In the genomic region with DNA sequence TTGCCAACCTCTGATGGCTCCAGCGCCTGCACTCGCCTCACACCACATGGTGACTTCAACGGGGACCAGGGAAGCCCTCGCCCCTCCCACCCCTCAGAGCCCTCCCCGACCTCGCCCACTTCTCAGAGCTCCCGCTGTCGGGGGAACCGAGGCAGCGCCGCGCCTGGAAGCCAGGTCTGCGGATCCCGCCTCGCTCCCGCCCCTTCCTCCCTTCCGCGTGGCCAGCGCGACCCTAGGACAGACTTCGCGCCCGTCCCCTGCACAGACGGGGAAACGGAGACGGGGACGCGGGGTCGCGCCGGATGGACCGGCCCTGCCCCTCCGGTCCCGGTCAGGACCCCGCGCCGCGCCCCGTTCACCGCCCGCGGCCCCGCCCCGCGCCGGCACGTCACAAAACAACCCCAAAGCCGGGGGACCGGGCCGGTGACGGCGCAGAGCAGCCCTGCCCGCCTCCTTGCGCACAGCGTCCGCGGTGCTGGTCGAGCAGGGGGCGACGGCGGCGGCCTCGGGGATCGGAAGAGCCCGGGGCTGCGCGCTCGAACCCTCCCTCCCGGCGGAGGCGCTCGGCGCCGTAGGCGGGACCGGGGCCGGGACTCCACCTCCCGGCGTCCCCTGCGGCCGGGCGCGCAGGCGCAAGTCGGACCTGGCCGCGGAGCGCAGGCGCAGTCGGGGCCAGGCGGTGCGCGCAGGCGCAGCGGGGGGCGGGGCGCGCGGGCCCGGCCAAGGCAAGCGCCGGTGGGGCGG, we compare ENCODE assay signal across 8 cellular contexts. TPM values are rescaled to one million over a fixed set of nuclear protein-coding genes. Genes with fewer than 3 reads are reported as not detected.
DNase-seq lines count a peak whose midpoint lies in the region; ATAC-seq and TF ChIP-seq lines count a peak whose summit lies in the region.

No MANE protein-coding gene starts in this region.

- H3K4me3 ChIP-seq in duodenal mucosa (ENCODE audit: low read depth in 1 of 2, low read length in 2 of 2) (peak overlapping the region; percentile 66 to 73), lower lobe of right lung (peak overlapping the region; percentile 99)

- H3K9me3 ChIP-seq in duodenal mucosa (ENCODE audit: control insufficient read depth in 1 of 2, low read length in 2 of 2) (no peaks in the 10 kb centered on the region), lower lobe of right lung (no peaks in the 10 kb centered on the region)

- H3K4me1 ChIP-seq in duodenal mucosa (ENCODE audit: control insufficient read depth in 1 of 2, insufficient read depth in 2 of 2, low read length in 2 of 2) (peaks cover 12 to 14% of the 10 kb centered on the region in 2 donors), lower lobe of right lung (peaks cover 32% of the 10 kb centered on the region)

- intact Hi-C loops in lower lobe of right lung (cut with DNase I), result no loop called here

- H3K9ac ChIP-seq in duodenal mucosa (ENCODE audit: low read depth in 1 of 2, low read length in 2 of 2), result peak overlapping the region; percentile 61 to 69

- H3K27ac ChIP-seq in duodenal mucosa (ENCODE audit: low read depth, low read length) (peak overlapping the region; percentile 93), lower lobe of right lung (peak overlapping the region; percentile 91)

- H3K36me3 ChIP-seq in duodenal mucosa (ENCODE audit: control insufficient read depth in 1 of 2, insufficient read depth in 2 of 2, low read length in 2 of 2) (peaks cover 0 to 3% of the 10 kb centered on the region in 2 donors), lower lobe of right lung (peaks cover 8% of the 10 kb centered on the region)

- no peak for TF ChIP-seq CTCF in lower lobe of right lung (IDR thresholded peaks at IDR 0.05)

- DNase-seq in AML-193 (lab: John Stamatoyannopoulos, UW) (peak; percentile 48 to 67), NCI-H526 treated with DMSO at 0.1 percent for 48 hours (lab: John Stamatoyannopoulos, UW) (peak; percentile 19), lower lobe of right lung (peak; percentile 85)
- peak; percentile 83 to 85 for DNase-seq in activated CD4-positive, alpha-beta T cell treated with anti-CD3 and anti-CD28 coated beads, Interleukin-2, amount 50 U/mL, for 48 hours
- peak; percentile 65 to 90 (median 75) for DNase-seq in stimulated activated CD4-positive, alpha-beta T cell treated with anti-CD3 and anti-CD28 coated beads, TNF-alpha, amount 100 ng/mL, for 1 hour (ENCODE audit: low read depth in 3 of 3, low spot score in 1 of 3)

- peaks cover 3 to 5% of the 10 kb centered on the region in 2 donors for H3K27me3 ChIP-seq in duodenal mucosa (ENCODE audit: control insufficient read depth in 1 of 2, insufficient read depth in 2 of 2, low read length in 2 of 2)
- H3K27me3 ChIP-seq in lower lobe of right lung (ENCODE audit: low read depth), result peaks cover 4% of the 10 kb centered on the region

- peak; percentile 72 for ATAC-seq in GM19025 (IDR thresholded peaks at IDR 0.05; ENCODE audit: low read depth, unreplicated experiment)
- peak; percentile 70 for ATAC-seq in HG03354 (IDR thresholded peaks at IDR 0.05; ENCODE audit: poor library complexity, severe bottlenecking, unreplicated experiment)
- peak; percentile 91 for ATAC-seq in lower lobe of right lung

RNA-seq across cellular contexts. Expression of a gene that starts 0.4 kb away (rescaled TPM):
- 40.0 TPM for total RNA-seq in lower lobe of right lung

RNA-seq across cellular contexts. Expression of a gene that starts 12.7 kb away (rescaled TPM):
- 3.6 TPM for total RNA-seq in lower lobe of right lung

RNA-seq across cellular contexts. Expression of a gene that starts 23.9 kb away (rescaled TPM):
- total RNA-seq in lower lobe of right lung, result 18.8 TPM

RNA-seq across cellular contexts. Expression of a gene that starts 34.9 kb away (rescaled TPM):
- total RNA-seq in lower lobe of right lung, result 0.92 TPM

RNA-seq across cellular contexts. Expression of a gene that starts 41.2 kb away (rescaled TPM):
- total RNA-seq in lower lobe of right lung, result 366 TPM

Comparison
In these comparisons a context has a peak if more than half of its experiments do, and no peak if none do; other contexts are left out.
1. Peak in every context shown above with its lines: DNase-seq, ATAC-seq, H3K4me3 ChIP-seq and H3K27ac ChIP-seq.
2. DNase-seq: peak in every context shown above with its lines; median percentile 85 in lower lobe of right lung; 84 in activated CD4-positive, alpha-beta T cell treated with anti-CD3 and anti-CD28 coated beads, Interleukin-2, amount 50 U/mL, for 48 hours; 75 in stimulated activated CD4-positive, alpha-beta T cell treated with anti-CD3 and anti-CD28 coated beads, TNF-alpha, amount 100 ng/mL, for 1 hour; 58 in AML-193; 19 in NCI-H526 treated with DMSO at 0.1 percent for 48 hours.